In the genomic region with DNA sequence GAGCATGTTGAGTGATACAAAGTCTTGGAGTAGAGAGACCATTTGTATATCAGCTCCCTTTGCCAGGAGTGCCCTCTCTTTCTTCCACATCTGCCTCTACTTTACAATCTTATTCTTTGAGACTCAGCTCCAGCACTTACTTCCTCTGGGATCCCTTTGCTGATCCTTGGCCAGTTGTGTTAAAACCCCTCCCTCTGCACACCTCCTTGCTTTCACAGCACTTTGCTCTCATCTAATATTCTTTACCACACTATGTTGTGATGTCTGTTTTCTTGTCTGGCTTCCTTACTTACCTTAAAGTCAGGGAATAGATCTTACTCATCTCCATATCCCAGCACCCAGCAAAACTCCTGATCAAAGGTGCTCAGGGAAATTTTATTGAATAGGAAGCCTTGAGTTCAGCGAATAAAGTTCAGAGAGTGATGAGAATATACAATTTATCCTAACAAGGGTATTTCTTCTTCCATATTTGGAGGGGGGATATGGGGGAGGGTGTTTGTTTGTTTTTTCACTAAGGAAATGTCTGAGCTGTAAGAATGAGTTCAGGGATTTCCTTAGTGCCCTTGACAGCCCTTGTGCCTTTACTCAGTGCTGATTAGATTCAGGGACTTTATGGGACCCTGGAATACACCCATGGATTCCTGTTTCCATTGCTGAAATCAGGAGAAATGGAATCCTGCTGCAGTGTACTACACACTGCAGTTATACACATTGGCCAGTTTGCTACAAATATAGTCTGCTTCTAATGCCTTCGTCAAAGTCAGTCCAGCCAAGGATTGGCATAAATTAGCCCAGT, we compare ENCODE assay signal across 13 cellular contexts.
"Had no signal": no experiment of that assay in that cellular context is flagged by ENCODE, and none has a peak within 500 bp of the region (broad histone marks: within the 10 kb centered on the region; RNA-seq: fewer than 3 reads in every experiment).

No MANE protein-coding gene starts in this region.

- DNase-seq: activated CD4-positive, alpha-beta T cell treated with anti-CD3 and anti-CD28 coated beads, Interleukin-2, amount 50 U/mL, for 4 hours; activated CD4-positive, CD25-positive, alpha-beta regulatory T cell treated with anti-CD3 and anti-CD28 coated beads, Interleukin-2, amount 50 U/mL, for 72 hours; activated effector memory CD4-positive, alpha-beta T cell treated with anti-CD3 and anti-CD28 coated beads, Interleukin-2, amount 50 U/mL, for 16 hours; activated T-cell treated with anti-CD3 and anti-CD28 coated beads, Interleukin-2, amount 50 U/mL, for 24 hours; anterior cingulate cortex; kidney; natural killer cell; occipital lobe; stimulated activated CD4-positive, alpha-beta T cell treated with anti-CD3 and anti-CD28 coated beads, Interleukin-15, amount 100 ng/mL, for 24 hours; stimulated activated CD4-positive, alpha-beta T cell treated with anti-CD3 and anti-CD28 coated beads, Interleukin-4, amount 100 ng/mL, for 4 hours; upper lobe of left lung had no signal

- H3K9me3 ChIP-seq: upper lobe of left lung had no signal

- ATAC-seq: activated naive CD4-positive, alpha-beta T cell treated with anti-CD3 and anti-CD28 coated beads, Interleukin-2, amount 50 U/mL, for 72 hours; natural killer cell had no signal

- H3K36me3 Mint-ChIP-seq: activated naive CD4-positive, alpha-beta T cell treated with anti-CD3 and anti-CD28 coated beads, Interleukin-2, amount 50 U/mL, for 72 hours; natural killer cell had no signal

- H3K27me3 Mint-ChIP-seq: activated T-cell treated with anti-CD3 and anti-CD28 coated beads, Interleukin-2, amount 50 U/mL, for 24 hours had no signal

- H3K27ac Mint-ChIP-seq: activated naive CD4-positive, alpha-beta T cell treated with anti-CD3 and anti-CD28 coated beads, Interleukin-2, amount 50 U/mL, for 72 hours; activated T-cell treated with anti-CD3 and anti-CD28 coated beads, Interleukin-2, amount 50 U/mL, for 24 hours; T-helper 2 cell treated with Interferon-gamma antibody and Interleukin-4, amounts not matched to agents 5 μg/mL and 100 μg/mL, for 36 hours had no signal

- H3K4me3 Mint-ChIP-seq: activated T-cell treated with anti-CD3 and anti-CD28 coated beads, Interleukin-2, amount 50 U/mL, for 24 hours; natural killer cell; T-helper 2 cell treated with Interferon-gamma antibody and Interleukin-4, amounts not matched to agents 5 μg/mL and 100 μg/mL, for 36 hours had no signal

- H3K9me3 Mint-ChIP-seq: activated naive CD4-positive, alpha-beta T cell treated with anti-CD3 and anti-CD28 coated beads, Interleukin-2, amount 50 U/mL, for 72 hours; activated T-cell treated with anti-CD3 and anti-CD28 coated beads, Interleukin-2, amount 50 U/mL, for 24 hours; natural killer cell; T-helper 2 cell treated with Interferon-gamma antibody and Interleukin-4, amounts not matched to agents 5 μg/mL and 100 μg/mL, for 36 hours had no signal

- H3K27me3 ChIP-seq: upper lobe of left lung had no signal

- H3K4me3 ChIP-seq: upper lobe of left lung had no signal

- H3K36me3 ChIP-seq: upper lobe of left lung had no signal
